8 cellular contexts compared by ENCODE assay signal in genomic region chr18:63366270-63366990, GRCh38. TPM values are rescaled to one million over a fixed set of nuclear protein-coding genes. Genes with fewer than 3 reads are reported as not detected.
A peak's percentile ranks its signal among the peaks of the same experiment; 100 is the strongest.
DNase-seq lines count a peak whose midpoint lies in the region; ATAC-seq lines count a peak whose summit lies in the region.

No MANE protein-coding gene starts in this region.

- peaks cover 20% of the 10 kb centered on the region for H3K9me3 Mint-ChIP-seq in activated CD4-positive, alpha-beta memory T cell treated with anti-CD3 and anti-CD28 coated beads, Interleukin-2, amount 10 ng/mL, durations not matched to agents 7 days and 5 days
- H3K9me3 Mint-ChIP-seq in memory B cell = peaks cover 4% of the 10 kb centered on the region

- peak overlapping the region; percentile 76 for H3K27ac Mint-ChIP-seq in activated CD4-positive, alpha-beta memory T cell treated with anti-CD3 and anti-CD28 coated beads, Interleukin-2, amount 10 ng/mL, durations not matched to agents 7 days and 5 days
- H3K27ac Mint-ChIP-seq in memory B cell = peak overlapping the region; percentile 56

- peaks cover 52% of the 10 kb centered on the region for H3K4me1 Mint-ChIP-seq in activated CD4-positive, alpha-beta memory T cell treated with anti-CD3 and anti-CD28 coated beads, Interleukin-2, amount 10 ng/mL, durations not matched to agents 7 days and 5 days
- H3K4me1 Mint-ChIP-seq in memory B cell = peaks cover 17% of the 10 kb centered on the region

- ATAC-seq in HG02678 (IDR thresholded peaks at IDR 0.05; ENCODE audit: unreplicated experiment) = peak; percentile 29
- ATAC-seq in memory B cell (ENCODE audit: low read depth) = peak; percentile 13

- CTCF ChIA-PET in activated CD4-positive, alpha-beta memory T cell treated with anti-CD3 and anti-CD28 coated beads, Interleukin-2, amount 10 ng/mL, durations not matched to agents 7 days and 5 days (lab: Charles Lee) = interaction anchor here (0.7 to 2.1 kb wide), 9 partner anchors 26 to 75 kb away, joined by 3 to 15 read pairs (median 4); no protein-coding TSS in a partner anchor

- no peaks in the 10 kb centered on the region for H3K27me3 Mint-ChIP-seq in activated CD4-positive, alpha-beta memory T cell treated with anti-CD3 and anti-CD28 coated beads, Interleukin-2, amount 10 ng/mL, durations not matched to agents 7 days and 5 days
- H3K27me3 Mint-ChIP-seq in memory B cell = no peaks in the 10 kb centered on the region

- DNase-seq in NCI-H1417 (lab: John Stamatoyannopoulos, UW) = peak; percentile 2 to 78 (median 76)
- no peak for DNase-seq in NCI-H1417 treated with DMSO at 0.1 percent for 48 hours (lab: John Stamatoyannopoulos, UW)
- DNase-seq in NCI-H2107 treated with DMSO at 0.1 percent for 48 hours (lab: John Stamatoyannopoulos, UW; ENCODE audit: unreplicated experiment) = peak; percentile 38
- DNase-seq in activated CD4-positive, alpha-beta memory T cell treated with anti-CD3 and anti-CD28 coated beads, Interleukin-2, amount 10 ng/mL, durations not matched to agents 7 days and 5 days = peak; percentile 80
- peak; percentile 68 for DNase-seq in effector CD4-positive, alpha-beta T cell
- peak in 1 of 2 donors; percentile 23 for DNase-seq in memory B cell (ENCODE audit: low spot score in 2 of 2)
- DNase-seq in stimulated activated CD8-positive, alpha-beta memory T cell treated with anti-CD3 and anti-CD28 coated beads, Interleukin-12 subunit alpha, Interleukin-12 subunit beta, amount 100 ng/mL, for 4 hours (ENCODE audit: low read depth) = peak; percentile 44

- peak overlapping the region; percentile 92 for H3K4me3 Mint-ChIP-seq in activated CD4-positive, alpha-beta memory T cell treated with anti-CD3 and anti-CD28 coated beads, Interleukin-2, amount 10 ng/mL, durations not matched to agents 7 days and 5 days
- peak overlapping the region; percentile 90 for H3K4me3 Mint-ChIP-seq in memory B cell

- H3K36me3 Mint-ChIP-seq in activated CD4-positive, alpha-beta memory T cell treated with anti-CD3 and anti-CD28 coated beads, Interleukin-2, amount 10 ng/mL, durations not matched to agents 7 days and 5 days (ENCODE audit: low read depth) = peaks cover 37% of the 10 kb centered on the region
- peaks cover 6% of the 10 kb centered on the region for H3K36me3 Mint-ChIP-seq in memory B cell

- POLR2A ChIA-PET in activated CD4-positive, alpha-beta memory T cell treated with anti-CD3 and anti-CD28 coated beads, Interleukin-2, amount 10 ng/mL, durations not matched to agents 7 days and 5 days (lab: Charles Lee) = interaction anchor here (0.8 to 3.7 kb wide), 20 partner anchors 9 to 861 kb away, joined by 3 to 49 read pairs (median 3); partner anchors contain the start of gene VPS4B

RNA-seq across cellular contexts. Expression of gene KDSR, which starts 0.6 kb away (rescaled TPM):
- total RNA-seq in activated CD4-positive, alpha-beta memory T cell treated with anti-CD3 and anti-CD28 coated beads, Interleukin-2, amount 10 ng/mL, durations not matched to agents 7 days and 5 days = 10 to 100 TPM; 60.9 to 66.4 TPM

RNA-seq across cellular contexts. Expression of gene BCL2, which starts 46.9 kb away (rescaled TPM):
- 100 to 1,000 TPM; 102 to 109 TPM for total RNA-seq in activated CD4-positive, alpha-beta memory T cell treated with anti-CD3 and anti-CD28 coated beads, Interleukin-2, amount 10 ng/mL, durations not matched to agents 7 days and 5 days

RNA-seq across cellular contexts. Expression of gene VPS4B, which starts 55.8 kb away (rescaled TPM):
- 10 to 100 TPM; 72.4 to 77.0 TPM for total RNA-seq in activated CD4-positive, alpha-beta memory T cell treated with anti-CD3 and anti-CD28 coated beads, Interleukin-2, amount 10 ng/mL, durations not matched to agents 7 days and 5 days
